8 cellular contexts compared by ENCODE assay signal in genomic region chr12:53625946-53626701, GRCh38. TPM values are rescaled to one million over a fixed set of nuclear protein-coding genes. Genes with fewer than 3 reads are reported as not detected.
DNase-seq lines count a peak whose midpoint lies in the region; TF ChIP-seq lines count a peak whose summit lies in the region.

Gene ATF7, minus strand, starts transcription at chr12:53626382. Its CDS starts 25,382 bp downstream, at chr12:53601000.

- peaks cover 8% of the 10 kb centered on the region for H3K4me1 ChIP-seq in H9 (ENCODE audit: insufficient read depth, low read length)

- H4K20me1 ChIP-seq in H9 (ENCODE audit: control insufficient read depth, insufficient read depth, insufficient read length): no peaks in the 10 kb centered on the region

- peak; percentile 98 for DNase-seq in ELR (ENCODE audit: low read depth)
- DNase-seq in H9: peak; percentile 99
- DNase-seq in MG63: peak; percentile 95
- peak; percentile 92 for DNase-seq in SHP77 treated with DMSO at 0.1 percent for 48 hours (lab: John Stamatoyannopoulos, UW)
- DNase-seq in activated effector memory CD4-positive, alpha-beta T cell treated with anti-CD3 and anti-CD28 coated beads, Interleukin-2, amount 50 U/mL, for 16 hours: peak; percentile 99
- peak; percentile 98 for DNase-seq in fibroblast of the aortic adventitia (ENCODE audit: low read depth)

- peak within 1 kb of the TSS; percentile 71 for H3K4me2 ChIP-seq in H9 (ENCODE audit: insufficient read depth, insufficient read length, low read length)

- peak within 1 kb of the TSS; percentile 96 for H3K18ac ChIP-seq in H9 (ENCODE audit: insufficient read length, low read depth, low read length)

- no peak within 1 kb of the TSS for H3T11ph ChIP-seq in H9 (ENCODE audit: low read length)

- peak within 1 kb of the TSS; percentile 85 to 92 for H3K4me3 Mint-ChIP-seq in H9
- H3K4me3 Mint-ChIP-seq in nephron: peak within 1 kb of the TSS; percentile 94 to 98 (median 98)
- peak within 1 kb of the TSS; percentile 93 for H3K4me3 Mint-ChIP-seq in stimulated activated naive CD8-positive, alpha-beta T cell treated with anti-CD3 and anti-CD28 coated beads, Interleukin-15, Interleukin-2, amounts not matched to agents 100 ng/mL and 50 ng/mL, for 24 hours

- H2BK20ac ChIP-seq in H9 (ENCODE audit: low read depth, low read length, poor library complexity, severe bottlenecking): no peak within 1 kb of the TSS

- H3K79me2 ChIP-seq in H9 (ENCODE audit: insufficient read depth, low read length): peaks cover 3% of the 10 kb centered on the region; the same call in 1 of the 2 replicates

- H3K79me1 ChIP-seq in H9 (ENCODE audit: insufficient read depth, low read depth, low read length, poor library complexity, severe bottlenecking): no peaks in the 10 kb centered on the region

- H3K36me3 Mint-ChIP-seq in H9 (ENCODE audit: insufficient read depth in 1 of 3, low read depth in 3 of 3): no peaks in the 10 kb centered on the region; a peak in 1 of 7 replicates
- peaks cover 3% of the 10 kb centered on the region for H3K36me3 Mint-ChIP-seq in nephron (ENCODE audit: low read depth)
- peaks cover 5% of the 10 kb centered on the region for H3K36me3 Mint-ChIP-seq in stimulated activated naive CD8-positive, alpha-beta T cell treated with anti-CD3 and anti-CD28 coated beads, Interleukin-15, Interleukin-2, amounts not matched to agents 100 ng/mL and 50 ng/mL, for 24 hours (ENCODE audit: low read depth)

- H3K4me3 ChIP-seq in MG63: peak within 1 kb of the TSS; percentile 82
- peak within 1 kb of the TSS; percentile 92 for H3K4me3 ChIP-seq in fibroblast of the aortic adventitia (ENCODE audit: low read depth, low read length)

- H3K9ac ChIP-seq in H9 (ENCODE audit: extremely low read depth, insufficient read length, low read length): peak within 1 kb of the TSS; percentile 92

- no peak within 1 kb of the TSS for H2AFZ ChIP-seq in H9 (ENCODE audit: low read length)

- no peak within 1 kb of the TSS for H2BK5ac ChIP-seq in H9 (ENCODE audit: insufficient read length, low read length)

- no peaks in the 10 kb centered on the region for H3K27me3 Mint-ChIP-seq in H9 (ENCODE audit: low read depth)
- no peaks in the 10 kb centered on the region for H3K27me3 Mint-ChIP-seq in nephron (ENCODE audit: low read depth)
- H3K27me3 Mint-ChIP-seq in stimulated activated naive CD8-positive, alpha-beta T cell treated with anti-CD3 and anti-CD28 coated beads, Interleukin-15, Interleukin-2, amounts not matched to agents 100 ng/mL and 50 ng/mL, for 24 hours: no peaks in the 10 kb centered on the region

- no peaks in the 10 kb centered on the region; a peak in 1 of 5 replicates for H3K9me3 Mint-ChIP-seq in H9
- H3K9me3 Mint-ChIP-seq in nephron: no peaks in the 10 kb centered on the region
- no peaks in the 10 kb centered on the region for H3K9me3 Mint-ChIP-seq in stimulated activated naive CD8-positive, alpha-beta T cell treated with anti-CD3 and anti-CD28 coated beads, Interleukin-15, Interleukin-2, amounts not matched to agents 100 ng/mL and 50 ng/mL, for 24 hours

- no peak within 1 kb of the TSS for H2BK15ac ChIP-seq in H9 (ENCODE audit: low read depth, low read length)

- no peak within 1 kb of the TSS for H4K8ac ChIP-seq in H9 (replicated peaks; ENCODE audit: insufficient read length, low read depth, low read length)

- no peak within 1 kb of the TSS for H2AK5ac ChIP-seq in H9 (ENCODE audit: insufficient read length, low read length)

- H3K23me2 ChIP-seq in H9 (ENCODE audit: insufficient read length, low read depth, low read length, poor library complexity, severe bottlenecking): peaks cover 10% of the 10 kb centered on the region

- no peaks in the 10 kb centered on the region for H3K9me3 ChIP-seq in H9 (ENCODE audit: control insufficient read depth, low read depth, low read length)
- 0 out of 2 replicates have a peak, but pooled peaks cover 2% of the 10 kb centered on the region for H3K9me3 ChIP-seq in MG63

- H4K5ac ChIP-seq in H9 (ENCODE audit: insufficient read length, low read depth, low read length): no peak within 1 kb of the TSS

- no peak within 1 kb of the TSS for H2BK12ac ChIP-seq in H9 (ENCODE audit: insufficient read length, low read depth, low read length)

- peak within 1 kb of the TSS; percentile 99 for H3K27ac Mint-ChIP-seq in H9
- H3K27ac Mint-ChIP-seq in nephron: peak within 1 kb of the TSS; percentile 89 to 99 (median 92)
- peak within 1 kb of the TSS; percentile 94 for H3K27ac Mint-ChIP-seq in stimulated activated naive CD8-positive, alpha-beta T cell treated with anti-CD3 and anti-CD28 coated beads, Interleukin-15, Interleukin-2, amounts not matched to agents 100 ng/mL and 50 ng/mL, for 24 hours

- H3K27me3 ChIP-seq in H9 (ENCODE audit: insufficient read depth, low read length): no peaks in the 10 kb centered on the region
- no peaks in the 10 kb centered on the region for H3K27me3 ChIP-seq in MG63

- peak within 1 kb of the TSS; percentile 97 for H3K14ac ChIP-seq in H9 (ENCODE audit: insufficient read depth, low read length)

- H3K56ac ChIP-seq in H9 (ENCODE audit: insufficient read length, low read depth, low read length): peak within 1 kb of the TSS; percentile 8

- no peak for TF ChIP-seq CTCF in H9 (conservative IDR thresholded peaks at IDR 0.05)
- TF ChIP-seq CTCF in fibroblast of the aortic adventitia (IDR thresholded peaks at IDR 0.05; ENCODE audit: insufficient read depth, low read length): no peak
- TF ChIP-seq CTCF in nephron (IDR thresholded peaks at IDR 0.05; ENCODE audit: unreplicated experiment in 3 of 3): no peak

- H3K23ac ChIP-seq in H9 (ENCODE audit: insufficient read length, low read depth, low read length): no peak within 1 kb of the TSS

- peaks cover 29 to 30% of the 10 kb centered on the region in 2 experiments for H3K4me1 Mint-ChIP-seq in H9
- H3K4me1 Mint-ChIP-seq in nephron: peaks cover 33% of the 10 kb centered on the region
- peaks cover 48% of the 10 kb centered on the region for H3K4me1 Mint-ChIP-seq in stimulated activated naive CD8-positive, alpha-beta T cell treated with anti-CD3 and anti-CD28 coated beads, Interleukin-15, Interleukin-2, amounts not matched to agents 100 ng/mL and 50 ng/mL, for 24 hours (ENCODE audit: low read depth)

- peak within 1 kb of the TSS; percentile 12 for H3K27ac ChIP-seq in H9 (ENCODE audit: insufficient read length, low read depth, low read length)

- H3K4ac ChIP-seq in H9 (ENCODE audit: low read depth, low read length): no peak within 1 kb of the TSS; the same call in 1 of the 2 replicates

- WGBS in H9 (ENCODE audit: extremely low coverage, insufficient read length, low lambda C conversion rate): no CpG with 5 or more reads among the region's 48 CpGs

- no peak within 1 kb of the TSS for H2BK120ac ChIP-seq in H9 (ENCODE audit: low read depth, low read length, poor library complexity, severe bottlenecking)

- H3K36me3 ChIP-seq in MG63: no peaks in the 10 kb centered on the region; the same call in none of the 2 replicates

- no peak within 1 kb of the TSS for H4K91ac ChIP-seq in H9 (ENCODE audit: insufficient read length, low read depth, low read length)

RNA-seq across cellular contexts. Expression of gene ATF7, which starts in this region (rescaled TPM):
- total RNA-seq in H9 (2021) (17.7 and 18.4 TPM in 2 replicates), fibroblast of the aortic adventitia (ENCODE audit: low replicate concordance) (16.3 and 28.6 TPM in 2 replicates)
- 5.7 and 12.4 TPM in 2 replicates for total RNA-seq in MG63 (2014; rRNA removed; shearing (Covaris generic); ENCODE audit: low replicate concordance)

Comparison
In these comparisons a context has a peak if more than half of its experiments do, and no peak if none do; other contexts are left out.
1. Peak in every context shown above with its lines: DNase-seq, H3K4me3 ChIP-seq and H3K27ac ChIP-seq.